6 cellular contexts compared by ENCODE assay signal in the genomic region with DNA sequence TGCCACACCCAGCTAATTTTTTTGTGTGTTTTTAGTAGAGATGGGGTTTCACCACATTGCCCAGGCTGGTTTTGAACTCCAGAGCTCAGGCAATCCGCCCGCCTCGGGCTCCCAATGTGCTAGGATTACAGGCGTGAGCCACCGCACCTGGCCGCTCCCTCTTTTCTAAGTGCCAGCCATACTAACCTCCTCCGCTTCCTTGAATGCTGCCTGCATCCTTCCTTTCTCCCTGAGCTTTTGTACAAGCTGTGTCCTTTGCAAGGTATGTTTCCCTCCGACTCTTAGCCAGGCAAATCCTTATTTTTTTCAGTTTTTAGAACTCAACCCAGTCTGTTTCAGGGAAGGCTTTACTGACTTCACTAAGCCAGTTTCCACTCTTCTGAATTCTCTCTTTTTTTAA.
"Had no signal": no experiment of that assay in that cellular context is flagged by ENCODE, and none has a peak within 500 bp of the region (broad histone marks: within the 10 kb centered on the region; RNA-seq: fewer than 3 reads in every experiment).

No MANE protein-coding gene starts in this region.

- DNase-seq: GOT3, H7, HCEC 1CT, IMR-90 had no signal

- ATAC-seq: K562 had no signal

- FAIRE-seq: HTR-8/SVneo, K562 had no signal

- H3K4me3 ChIP-seq: K562 had no signal
